ENCODE assay signal across 1 cellular context in the genomic region with DNA sequence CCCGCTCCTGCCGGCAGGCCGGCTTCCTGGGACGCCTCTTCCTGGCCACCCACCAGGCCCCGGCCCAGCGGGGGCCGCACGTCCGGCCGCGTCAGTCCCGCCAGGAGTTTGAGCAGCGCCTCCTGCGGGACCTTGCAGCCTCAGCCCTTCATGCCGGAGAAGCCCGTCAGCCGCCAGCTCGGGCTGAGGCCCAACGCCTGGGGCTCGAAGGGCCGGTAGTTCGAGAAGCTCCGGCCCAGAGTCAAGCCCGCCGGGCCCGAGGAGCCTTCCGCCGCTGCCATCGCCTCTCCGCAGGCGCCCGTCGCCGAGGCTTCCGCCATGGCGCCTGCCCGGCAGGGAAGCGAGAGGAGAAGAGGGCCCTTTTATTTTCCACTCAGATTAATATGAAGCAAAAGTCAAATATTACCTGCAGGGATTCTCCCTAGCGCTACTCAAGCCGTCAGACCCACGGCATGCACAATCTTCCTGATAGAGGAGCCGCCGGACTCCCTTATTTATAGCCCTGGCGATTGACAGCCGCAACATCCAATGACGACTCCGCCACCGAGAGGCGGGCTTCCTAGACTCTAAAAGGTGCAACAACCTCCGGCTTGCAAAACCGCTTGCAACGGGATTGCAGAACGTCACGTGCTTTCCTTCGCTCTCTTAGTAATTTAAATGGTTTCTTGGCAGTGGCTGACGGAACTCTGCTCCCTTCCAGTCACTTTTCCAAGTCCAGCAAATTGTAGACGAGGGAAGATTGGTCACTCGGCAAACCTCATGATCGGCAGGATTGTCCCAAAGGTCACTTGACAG.
TF ChIP-seq lines count a peak whose summit lies in the region.

A gene with protein sequence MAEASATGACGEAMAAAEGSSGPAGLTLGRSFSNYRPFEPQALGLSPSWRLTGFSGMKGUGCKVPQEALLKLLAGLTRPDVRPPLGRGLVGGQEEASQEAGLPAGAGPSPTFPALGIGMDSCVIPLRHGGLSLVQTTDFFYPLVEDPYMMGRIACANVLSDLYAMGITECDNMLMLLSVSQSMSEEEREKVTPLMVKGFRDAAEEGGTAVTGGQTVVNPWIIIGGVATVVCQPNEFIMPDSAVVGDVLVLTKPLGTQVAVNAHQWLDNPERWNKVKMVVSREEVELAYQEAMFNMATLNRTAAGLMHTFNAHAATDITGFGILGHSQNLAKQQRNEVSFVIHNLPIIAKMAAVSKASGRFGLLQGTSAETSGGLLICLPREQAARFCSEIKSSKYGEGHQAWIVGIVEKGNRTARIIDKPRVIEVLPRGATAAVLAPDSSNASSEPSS (minus strand): TSS at position 467 of the 795 bp plus-strand sequence. CDS start 147 bp downstream, at position 320.

TF ChIP-seq in HepG2, 621 proteins besides CTCF, POLR2A, EP300 and RAD21 (continued from another document and continues in another):
- TF ChIP-seq CCDC6 (CRISPR knock-in tag; IDR thresholded peaks at IDR 0.05), result 0 out of 2 replicates have a peak, but pooled peaks have one; percentile 14
- TF ChIP-seq ZC3H4 (CRISPR knock-in tag; IDR thresholded peaks at IDR 0.05; ENCODE audit: borderline replicate concordance), result no peak
- TF ChIP-seq ATAD3A (CRISPR knock-in tag; IDR thresholded peaks at IDR 0.05), result no peak
- TF ChIP-seq ZFYVE20 (CRISPR knock-in tag; IDR thresholded peaks at IDR 0.05; ENCODE audit: borderline replicate concordance, low read depth), result no peak
- TF ChIP-seq, protein P1, sequence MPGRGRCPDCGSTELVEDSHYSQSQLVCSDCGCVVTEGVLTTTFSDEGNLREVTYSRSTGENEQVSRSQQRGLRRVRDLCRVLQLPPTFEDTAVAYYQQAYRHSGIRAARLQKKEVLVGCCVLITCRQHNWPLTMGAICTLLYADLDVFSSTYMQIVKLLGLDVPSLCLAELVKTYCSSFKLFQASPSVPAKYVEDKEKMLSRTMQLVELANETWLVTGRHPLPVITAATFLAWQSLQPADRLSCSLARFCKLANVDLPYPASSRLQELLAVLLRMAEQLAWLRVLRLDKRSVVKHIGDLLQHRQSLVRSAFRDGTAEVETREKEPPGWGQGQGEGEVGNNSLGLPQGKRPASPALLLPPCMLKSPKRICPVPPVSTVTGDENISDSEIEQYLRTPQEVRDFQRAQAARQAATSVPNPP (CRISPR knock-in tag; IDR thresholded peaks at IDR 0.05), result 0 out of 2 replicates have a peak, but pooled peaks have one; percentile 43
- TF ChIP-seq ZFP36L1 (CRISPR knock-in tag; IDR thresholded peaks at IDR 0.05), result peak; percentile 72; the same call in 1 of the 2 replicates
- TF ChIP-seq SMAD3 (CRISPR knock-in tag; IDR thresholded peaks at IDR 0.05), result no peak; the same call in none of the 2 replicates
- TF ChIP-seq ZNF260 (CRISPR knock-in tag; IDR thresholded peaks at IDR 0.05; ENCODE audit: borderline replicate concordance, low read depth), result no peak
- no peak for TF ChIP-seq ZNF430 (CRISPR knock-in tag; IDR thresholded peaks at IDR 0.05)
- TF ChIP-seq ZNF546 (CRISPR knock-in tag; conservative IDR thresholded peaks at IDR 0.05), result no peak; the same call in 1 of the 2 replicates
- no peak for TF ChIP-seq FOXP1 (IDR thresholded peaks at IDR 0.05)
- peak; percentile 63 for TF ChIP-seq FOXP1 (CRISPR knock-in tag; IDR thresholded peaks at IDR 0.05)
- TF ChIP-seq, protein P2, sequence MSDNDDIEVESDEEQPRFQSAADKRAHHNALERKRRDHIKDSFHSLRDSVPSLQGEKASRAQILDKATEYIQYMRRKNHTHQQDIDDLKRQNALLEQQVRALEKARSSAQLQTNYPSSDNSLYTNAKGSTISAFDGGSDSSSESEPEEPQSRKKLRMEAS (IDR thresholded peaks at IDR 0.05), result peak; percentile 82
- peak; percentile 66; the same call in 1 of the 2 replicates for TF ChIP-seq ZNF816 (CRISPR knock-in tag; IDR thresholded peaks at IDR 0.05; ENCODE audit: borderline replicate concordance)
- 0 out of 2 replicates have a peak, but pooled peaks have one; percentile 45 for TF ChIP-seq ZNF335 (CRISPR knock-in tag; IDR thresholded peaks at IDR 0.05)
- TF ChIP-seq KLF13 (CRISPR knock-in tag; IDR thresholded peaks at IDR 0.05), result no peak
- no peak for TF ChIP-seq HNRNPH1 (optimal IDR thresholded peaks at IDR 0.05; ENCODE audit: low read depth, low read length)
- TF ChIP-seq ZFX (CRISPR knock-in tag; IDR thresholded peaks at IDR 0.05; ENCODE audit: low read depth), result peak; percentile 87
- TF ChIP-seq RBFOX2 (IDR thresholded peaks at IDR 0.05; ENCODE audit: low read depth, low read length), result peak; percentile 99
- TF ChIP-seq ZNF367 (CRISPR knock-in tag; IDR thresholded peaks at IDR 0.05; ENCODE audit: borderline replicate concordance), result peak; percentile 68; the same call in 1 of the 2 replicates
- TF ChIP-seq PHF5A (CRISPR knock-in tag; IDR thresholded peaks at IDR 0.05; ENCODE audit: low read depth, unreplicated experiment), result no peak
- no peak; the same call in 1 of the 2 replicates for TF ChIP-seq MTF1 (CRISPR knock-in tag; IDR thresholded peaks at IDR 0.05)
- peak; percentile 79 for TF ChIP-seq PHF8 (CRISPR knock-in tag; IDR thresholded peaks at IDR 0.05)
- peak; percentile 51; the same call in 1 of the 2 replicates for TF ChIP-seq ATF7-NPFF (CRISPR knock-in tag; IDR thresholded peaks at IDR 0.05; ENCODE audit: low read depth)
- peak; percentile 53; the same call in 1 of the 2 replicates for TF ChIP-seq ZNF703 (CRISPR knock-in tag; IDR thresholded peaks at IDR 0.05; ENCODE audit: borderline replicate concordance)
- no peak for TF ChIP-seq TBP (CRISPR knock-in tag; IDR thresholded peaks at IDR 0.05)
- TF ChIP-seq HNRNPL (IDR thresholded peaks at IDR 0.05; ENCODE audit: low read depth, low read length), result no peak
- TF ChIP-seq, protein P3, sequence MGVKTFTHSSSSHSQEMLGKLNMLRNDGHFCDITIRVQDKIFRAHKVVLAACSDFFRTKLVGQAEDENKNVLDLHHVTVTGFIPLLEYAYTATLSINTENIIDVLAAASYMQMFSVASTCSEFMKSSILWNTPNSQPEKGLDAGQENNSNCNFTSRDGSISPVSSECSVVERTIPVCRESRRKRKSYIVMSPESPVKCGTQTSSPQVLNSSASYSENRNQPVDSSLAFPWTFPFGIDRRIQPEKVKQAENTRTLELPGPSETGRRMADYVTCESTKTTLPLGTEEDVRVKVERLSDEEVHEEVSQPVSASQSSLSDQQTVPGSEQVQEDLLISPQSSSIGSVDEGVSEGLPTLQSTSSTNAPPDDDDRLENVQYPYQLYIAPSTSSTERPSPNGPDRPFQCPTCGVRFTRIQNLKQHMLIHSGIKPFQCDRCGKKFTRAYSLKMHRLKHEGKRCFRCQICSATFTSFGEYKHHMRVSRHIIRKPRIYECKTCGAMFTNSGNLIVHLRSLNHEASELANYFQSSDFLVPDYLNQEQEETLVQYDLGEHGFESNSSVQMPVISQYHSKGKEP (CRISPR knock-in tag; IDR thresholded peaks at IDR 0.05), result no peak
- TF ChIP-seq ZNF577 (CRISPR knock-in tag; IDR thresholded peaks at IDR 0.05; ENCODE audit: borderline replicate concordance, low read depth), result no peak
- TF ChIP-seq ZNF550 (CRISPR knock-in tag; IDR thresholded peaks at IDR 0.05; ENCODE audit: borderline replicate concordance), result no peak
- TF ChIP-seq ZNF180 (CRISPR knock-in tag; IDR thresholded peaks at IDR 0.05; ENCODE audit: borderline replicate concordance, low read depth), result no peak
- TF ChIP-seq FOSL1 (CRISPR knock-in tag; IDR thresholded peaks at IDR 0.05; ENCODE audit: borderline replicate concordance), result no peak
- no peak for TF ChIP-seq ZNF121 (CRISPR knock-in tag; IDR thresholded peaks at IDR 0.05)
- TF ChIP-seq ZNF3 (CRISPR knock-in tag; IDR thresholded peaks at IDR 0.05), result peak; percentile 90
- TF ChIP-seq RXRA (CRISPR knock-in tag; IDR thresholded peaks at IDR 0.05), result peak; percentile 67; the same call in 1 of the 2 replicates
- TF ChIP-seq, protein P4, sequence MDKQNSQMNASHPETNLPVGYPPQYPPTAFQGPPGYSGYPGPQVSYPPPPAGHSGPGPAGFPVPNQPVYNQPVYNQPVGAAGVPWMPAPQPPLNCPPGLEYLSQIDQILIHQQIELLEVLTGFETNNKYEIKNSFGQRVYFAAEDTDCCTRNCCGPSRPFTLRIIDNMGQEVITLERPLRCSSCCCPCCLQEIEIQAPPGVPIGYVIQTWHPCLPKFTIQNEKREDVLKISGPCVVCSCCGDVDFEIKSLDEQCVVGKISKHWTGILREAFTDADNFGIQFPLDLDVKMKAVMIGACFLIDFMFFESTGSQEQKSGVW (CRISPR knock-in tag; IDR thresholded peaks at IDR 0.05; ENCODE audit: borderline replicate concordance), result no peak
- no peak for TF ChIP-seq SMYD3 (CRISPR knock-in tag; IDR thresholded peaks at IDR 0.05)
- TF ChIP-seq, protein P5, sequence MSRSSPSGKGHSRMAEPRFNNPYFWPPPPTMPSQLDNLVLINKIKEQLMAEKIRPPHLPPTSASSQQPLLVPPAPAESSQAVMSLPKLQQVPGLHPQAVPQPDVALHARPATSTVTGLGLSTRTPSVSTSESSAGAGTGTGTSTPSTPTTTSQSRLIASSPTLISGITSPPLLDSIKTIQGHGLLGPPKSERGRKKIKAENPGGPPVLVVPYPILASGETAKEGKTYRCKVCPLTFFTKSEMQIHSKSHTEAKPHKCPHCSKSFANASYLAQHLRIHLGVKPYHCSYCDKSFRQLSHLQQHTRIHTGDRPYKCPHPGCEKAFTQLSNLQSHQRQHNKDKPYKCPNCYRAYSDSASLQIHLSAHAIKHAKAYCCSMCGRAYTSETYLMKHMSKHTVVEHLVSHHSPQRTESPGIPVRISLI (CRISPR knock-in tag; IDR thresholded peaks at IDR 0.05; ENCODE audit: borderline replicate concordance), result peak; percentile 52; the same call in 1 of the 2 replicates
- TF ChIP-seq, protein P6, sequence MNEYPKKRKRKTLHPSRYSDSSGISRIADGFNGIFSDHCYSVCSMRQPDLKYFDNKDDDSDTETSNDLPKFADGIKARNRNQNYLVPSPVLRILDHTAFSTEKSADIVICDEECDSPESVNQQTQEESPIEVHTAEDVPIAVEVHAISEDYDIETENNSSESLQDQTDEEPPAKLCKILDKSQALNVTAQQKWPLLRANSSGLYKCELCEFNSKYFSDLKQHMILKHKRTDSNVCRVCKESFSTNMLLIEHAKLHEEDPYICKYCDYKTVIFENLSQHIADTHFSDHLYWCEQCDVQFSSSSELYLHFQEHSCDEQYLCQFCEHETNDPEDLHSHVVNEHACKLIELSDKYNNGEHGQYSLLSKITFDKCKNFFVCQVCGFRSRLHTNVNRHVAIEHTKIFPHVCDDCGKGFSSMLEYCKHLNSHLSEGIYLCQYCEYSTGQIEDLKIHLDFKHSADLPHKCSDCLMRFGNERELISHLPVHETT (CRISPR knock-in tag; conservative IDR thresholded peaks at IDR 0.05), result 0 out of 2 replicates have a peak, but pooled peaks have one; percentile 24
- TF ChIP-seq ZNF563 (CRISPR knock-in tag; IDR thresholded peaks at IDR 0.05), result no peak
- peak; percentile 30; the same call in 1 of the 2 replicates for TF ChIP-seq IRF2 (CRISPR knock-in tag; IDR thresholded peaks at IDR 0.05)
- TF ChIP-seq ZNF343 (CRISPR knock-in tag; IDR thresholded peaks at IDR 0.05), result no peak
- TF ChIP-seq, protein P7, sequence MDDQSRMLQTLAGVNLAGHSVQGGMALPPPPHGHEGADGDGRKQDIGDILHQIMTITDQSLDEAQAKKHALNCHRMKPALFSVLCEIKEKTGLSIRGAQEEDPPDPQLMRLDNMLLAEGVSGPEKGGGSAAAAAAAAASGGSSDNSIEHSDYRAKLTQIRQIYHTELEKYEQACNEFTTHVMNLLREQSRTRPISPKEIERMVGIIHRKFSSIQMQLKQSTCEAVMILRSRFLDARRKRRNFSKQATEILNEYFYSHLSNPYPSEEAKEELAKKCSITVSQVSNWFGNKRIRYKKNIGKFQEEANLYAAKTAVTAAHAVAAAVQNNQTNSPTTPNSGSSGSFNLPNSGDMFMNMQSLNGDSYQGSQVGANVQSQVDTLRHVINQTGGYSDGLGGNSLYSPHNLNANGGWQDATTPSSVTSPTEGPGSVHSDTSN (CRISPR knock-in tag; IDR thresholded peaks at IDR 0.05; ENCODE audit: borderline replicate concordance), result peak; percentile 47; the same call in 1 of the 2 replicates
- TF ChIP-seq CC2D1A (CRISPR knock-in tag; IDR thresholded peaks at IDR 0.05), result no peak
- TF ChIP-seq ZNF101 (CRISPR knock-in tag; IDR thresholded peaks at IDR 0.05; ENCODE audit: borderline replicate concordance, low read depth), result 0 out of 2 replicates have a peak, but pooled peaks have one; percentile 52
- TF ChIP-seq POLR2AphosphoS2 (IDR thresholded peaks at IDR 0.05; ENCODE audit: low read depth, low read length), result peak; percentile 84; the same call in 1 of the 2 replicates
- no peak for TF ChIP-seq GTF2F1 (IDR thresholded peaks at IDR 0.05; ENCODE audit: low read length)
- TF ChIP-seq MAF1 (CRISPR knock-in tag; IDR thresholded peaks at IDR 0.05; ENCODE audit: borderline replicate concordance), result no peak
- TF ChIP-seq ETV6 (CRISPR knock-in tag; conservative IDR thresholded peaks at IDR 0.05), result no peak; the same call in 1 of the 2 replicates
- TF ChIP-seq, protein P8, sequence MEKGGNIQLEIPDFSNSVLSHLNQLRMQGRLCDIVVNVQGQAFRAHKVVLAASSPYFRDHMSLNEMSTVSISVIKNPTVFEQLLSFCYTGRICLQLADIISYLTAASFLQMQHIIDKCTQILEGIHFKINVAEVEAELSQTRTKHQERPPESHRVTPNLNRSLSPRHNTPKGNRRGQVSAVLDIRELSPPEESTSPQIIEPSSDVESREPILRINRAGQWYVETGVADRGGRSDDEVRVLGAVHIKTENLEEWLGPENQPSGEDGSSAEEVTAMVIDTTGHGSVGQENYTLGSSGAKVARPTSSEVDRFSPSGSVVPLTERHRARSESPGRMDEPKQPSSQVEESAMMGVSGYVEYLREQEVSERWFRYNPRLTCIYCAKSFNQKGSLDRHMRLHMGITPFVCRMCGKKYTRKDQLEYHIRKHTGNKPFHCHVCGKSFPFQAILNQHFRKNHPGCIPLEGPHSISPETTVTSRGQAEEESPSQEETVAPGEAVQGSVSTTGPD (CRISPR knock-in tag; IDR thresholded peaks at IDR 0.05), result no peak
- TF ChIP-seq MXD4 (CRISPR knock-in tag; IDR thresholded peaks at IDR 0.05), result peak; percentile 52; the same call in 1 of the 2 replicates
- peak; percentile 59 for TF ChIP-seq CREM (IDR thresholded peaks at IDR 0.05)
- TF ChIP-seq CREM (CRISPR knock-in tag; IDR thresholded peaks at IDR 0.05), result no peak
- no peak for TF ChIP-seq ZKSCAN1 (IDR thresholded peaks at IDR 0.05; ENCODE audit: low read length)
- TF ChIP-seq, protein P9, sequence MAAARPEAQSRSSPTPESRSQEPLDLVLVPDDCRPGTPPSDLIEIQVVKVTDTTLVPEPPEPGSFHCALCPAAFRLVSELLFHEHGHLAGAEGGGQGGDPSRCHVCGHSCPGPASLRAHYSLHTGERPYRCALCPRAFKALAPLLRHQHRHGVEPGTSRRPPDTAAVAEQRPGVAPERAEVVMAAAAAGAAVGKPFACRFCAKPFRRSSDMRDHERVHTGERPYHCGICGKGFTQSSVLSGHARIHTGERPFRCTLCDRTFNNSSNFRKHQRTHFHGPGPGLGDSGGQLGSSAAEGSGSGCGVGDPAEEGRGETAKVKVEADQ (CRISPR knock-in tag; IDR thresholded peaks at IDR 0.05; ENCODE audit: borderline replicate concordance), result no peak; the same call in 1 of the 2 replicates
- TF ChIP-seq ZNF782 (CRISPR knock-in tag; IDR thresholded peaks at IDR 0.05; ENCODE audit: borderline replicate concordance), result no peak
